Comparison of ENCODE assay signal across 10 cellular contexts in the genomic region with DNA sequence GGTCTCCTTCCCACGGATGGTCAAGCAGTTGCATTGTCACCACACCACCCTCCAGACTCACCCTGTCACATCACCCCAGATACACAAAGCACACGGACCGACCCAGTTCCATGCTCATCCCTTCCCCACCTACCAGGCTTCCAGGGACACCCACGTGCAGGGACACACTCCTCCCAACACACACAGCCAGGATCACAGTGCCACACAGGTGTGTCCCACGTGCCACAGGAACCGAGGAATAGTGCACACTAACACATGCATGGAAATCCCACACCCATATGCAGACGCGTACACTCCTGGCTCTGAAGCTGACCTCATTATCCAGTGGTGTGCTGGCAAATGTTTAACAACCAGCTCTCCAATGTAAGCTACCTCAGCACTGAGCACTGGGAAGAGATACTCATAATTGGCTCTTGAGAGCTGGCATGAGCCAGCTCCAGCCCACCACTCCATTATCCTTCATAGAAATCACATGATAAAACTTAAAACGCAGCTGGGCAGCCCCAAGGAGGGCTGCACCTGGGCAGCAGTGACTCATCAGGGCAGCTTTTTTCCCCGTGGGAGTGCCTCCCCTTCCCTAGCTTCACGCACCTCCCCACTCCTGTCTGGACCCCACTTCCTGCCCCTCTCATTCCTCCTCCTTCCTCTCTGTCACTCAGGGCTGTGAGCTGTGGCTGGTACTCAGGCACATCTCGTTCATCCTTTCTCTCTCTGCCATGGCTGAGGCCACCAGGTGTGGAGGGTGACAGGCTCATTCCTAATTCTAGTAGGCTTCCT. TPM values are rescaled to one million over a fixed set of nuclear protein-coding genes. Genes with fewer than 3 reads are reported as not detected.
A peak's percentile ranks its signal among the peaks of the same experiment; 100 is the strongest.
DNase-seq lines count a peak whose midpoint lies in the region.
"Had no signal": no experiment of that assay in that cellular context is flagged by ENCODE, and none has a peak within 500 bp of the region (broad histone marks: within the 10 kb centered on the region; RNA-seq: fewer than 3 reads in every experiment).

No MANE protein-coding gene starts in this region.

- H3K27ac Mint-ChIP-seq in activated naive CD4-positive, alpha-beta T cell treated with anti-CD3 and anti-CD28 coated beads, Interleukin-2, amount 10 ng/mL, durations not matched to agents 7 days and 5 days: peak overlapping the region; percentile 63

- H3K4me1 Mint-ChIP-seq in activated naive CD4-positive, alpha-beta T cell treated with anti-CD3 and anti-CD28 coated beads, Interleukin-2, amount 10 ng/mL, durations not matched to agents 7 days and 5 days: peaks cover 87% of the 10 kb centered on the region

- no peaks in the 10 kb centered on the region for H3K9me3 Mint-ChIP-seq in activated naive CD4-positive, alpha-beta T cell treated with anti-CD3 and anti-CD28 coated beads, Interleukin-2, amount 10 ng/mL, durations not matched to agents 7 days and 5 days

- peaks cover 39% of the 10 kb centered on the region for H3K27me3 Mint-ChIP-seq in activated naive CD4-positive, alpha-beta T cell treated with anti-CD3 and anti-CD28 coated beads, Interleukin-2, amount 10 ng/mL, durations not matched to agents 7 days and 5 days

- DNase-seq in NCI-H1105 treated with DMSO at 0.1 percent for 48 hours (lab: John Stamatoyannopoulos, UW) (peak; percentile 47), NCI-H1105 (lab: John Stamatoyannopoulos, UW) (no peak), NCI-H2107 treated with DMSO at 0.1 percent for 48 hours (lab: John Stamatoyannopoulos, UW; ENCODE audit: unreplicated experiment) (peak; percentile 55), renal cortical epithelial cell (ENCODE audit: low read depth) (peak; percentile 54), activated gamma-delta T cell (lab: John Stamatoyannopoulos, UW) (no peak), AG08396 (ENCODE audit: low spot score) (no peak), T-helper 9 cell (no peak)
- DNase-seq in activated naive CD4-positive, alpha-beta T cell treated with anti-CD3 and anti-CD28 coated beads, Interleukin-2, amount 10 ng/mL, durations not matched to agents 7 days and 5 days: no peak
- DNase-seq: ovary had no signal

- CTCF ChIA-PET in activated naive CD4-positive, alpha-beta T cell treated with anti-CD3 and anti-CD28 coated beads, Interleukin-2, amount 10 ng/mL, durations not matched to agents 7 days and 5 days (lab: Charles Lee): interaction anchor here (0.8 to 6.8 kb wide), 8 partner anchors 8 to 27 kb away, joined by 3 to 83 read pairs (median 8); a partner anchor contains a TSS

- H3K36me3 Mint-ChIP-seq in activated naive CD4-positive, alpha-beta T cell treated with anti-CD3 and anti-CD28 coated beads, Interleukin-2, amount 10 ng/mL, durations not matched to agents 7 days and 5 days: no peaks in the 10 kb centered on the region

- no peak overlapping the region for H3K4me3 Mint-ChIP-seq in activated naive CD4-positive, alpha-beta T cell treated with anti-CD3 and anti-CD28 coated beads, Interleukin-2, amount 10 ng/mL, durations not matched to agents 7 days and 5 days

RNA-seq across cellular contexts. Expression of a gene that starts 15.0 kb away (rescaled TPM):
- total RNA-seq in renal cortical epithelial cell: not detected in 2 replicates
- total RNA-seq: MCF 10A had no signal

RNA-seq across cellular contexts. Expression of a gene that starts 24.1 kb away (rescaled TPM):
- 4.3 and 10.7 TPM in 2 replicates for total RNA-seq in renal cortical epithelial cell

Comparison
In these comparisons a context has a peak if more than half of its experiments do, and no peak if none do; other contexts are left out.
1. DNase-seq: peak in NCI-H1105 treated with DMSO at 0.1 percent for 48 hours (single experiment), NCI-H2107 treated with DMSO at 0.1 percent for 48 hours (single experiment) and renal cortical epithelial cell (single experiment); none in NCI-H1105 (single experiment), activated naive CD4-positive, alpha-beta T cell treated with anti-CD3 and anti-CD28 coated beads, Interleukin-2, amount 10 ng/mL, durations not matched to agents 7 days and 5 days (single experiment), activated gamma-delta T cell (single experiment), AG08396 (single experiment) and T-helper 9 cell (single experiment).